ENCODE assay signal across 1 cellular context in genomic region chr19:18104793-18105131, GRCh38.
TF ChIP-seq lines count a peak whose summit lies in the region.

No MANE protein-coding gene starts in this region.

TF ChIP-seq in liver, 16 proteins besides CTCF, POLR2A, EP300 and RAD21 (continued from another document):
- TF ChIP-seq TAF1 (conservative IDR thresholded peaks at IDR 0.05) (no peak), HNF4G (IDR thresholded peaks at IDR 0.05) (no peak), RXRA (IDR thresholded peaks at IDR 0.05) (no peak), MAX (IDR thresholded peaks at IDR 0.05) (no peak), EGR1 (IDR thresholded peaks at IDR 0.05; ENCODE audit: low read depth in 2 of 2) (no peak), HNF4A (conservative IDR thresholded peaks at IDR 0.05) (no peak), NR2F2 (IDR thresholded peaks at IDR 0.05) (no peak), JUND (IDR thresholded peaks at IDR 0.05) (no peak)
